Comparison of ENCODE assay signal across 2 cellular contexts in genomic region chr3:12560505-12561188, GRCh38.
TF ChIP-seq lines count a peak whose summit lies in the region.

No MANE protein-coding gene starts in this region.

TF ChIP-seq in HEK293, 187 proteins besides CTCF, POLR2A, EP300 and RAD21:
- TF ChIP-seq KLF7 (tag by site-specific recombination; IDR thresholded peaks at IDR 0.05; ENCODE audit: borderline replicate concordance) = no peak
- TF ChIP-seq GFI1B (tag by site-specific recombination; IDR thresholded peaks at IDR 0.05) = 0 out of 2 replicates have a peak, but pooled peaks have one; percentile 18
- TF ChIP-seq, protein P1, sequence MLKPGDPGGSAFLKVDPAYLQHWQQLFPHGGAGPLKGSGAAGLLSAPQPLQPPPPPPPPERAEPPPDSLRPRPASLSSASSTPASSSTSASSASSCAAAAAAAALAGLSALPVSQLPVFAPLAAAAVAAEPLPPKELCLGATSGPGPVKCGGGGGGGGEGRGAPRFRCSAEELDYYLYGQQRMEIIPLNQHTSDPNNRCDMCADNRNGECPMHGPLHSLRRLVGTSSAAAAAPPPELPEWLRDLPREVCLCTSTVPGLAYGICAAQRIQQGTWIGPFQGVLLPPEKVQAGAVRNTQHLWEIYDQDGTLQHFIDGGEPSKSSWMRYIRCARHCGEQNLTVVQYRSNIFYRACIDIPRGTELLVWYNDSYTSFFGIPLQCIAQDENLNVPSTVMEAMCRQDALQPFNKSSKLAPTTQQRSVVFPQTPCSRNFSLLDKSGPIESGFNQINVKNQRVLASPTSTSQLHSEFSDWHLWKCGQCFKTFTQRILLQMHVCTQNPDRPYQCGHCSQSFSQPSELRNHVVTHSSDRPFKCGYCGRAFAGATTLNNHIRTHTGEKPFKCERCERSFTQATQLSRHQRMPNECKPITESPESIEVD (tag by site-specific recombination; IDR thresholded peaks at IDR 0.05) = no peak
- TF ChIP-seq ZNF394 (tag by site-specific recombination; IDR thresholded peaks at IDR 0.05; ENCODE audit: borderline replicate concordance) = no peak
- no peak for TF ChIP-seq ZNF274 (IDR thresholded peaks at IDR 0.05; ENCODE audit: low read length)
- TF ChIP-seq ZNF274 (tag by site-specific recombination; IDR thresholded peaks at IDR 0.05; ENCODE audit: borderline replicate concordance) = no peak
- peak; percentile 52; the same call in 1 of the 2 replicates for TF ChIP-seq ZNF600 (tag by site-specific recombination; IDR thresholded peaks at IDR 0.05)
- no peak for TF ChIP-seq ZBTB26 (tag by site-specific recombination; optimal IDR thresholded peaks at IDR 0.05)
- no peak for TF ChIP-seq ZNF184 (tag by site-specific recombination; IDR thresholded peaks at IDR 0.05)
- no peak for TF ChIP-seq ZFP41 (tag by site-specific recombination; IDR thresholded peaks at IDR 0.05; ENCODE audit: borderline replicate concordance)

TF ChIP-seq in HepG2, 621 proteins besides CTCF, POLR2A, EP300 and RAD21:
- TF ChIP-seq, protein P2, sequence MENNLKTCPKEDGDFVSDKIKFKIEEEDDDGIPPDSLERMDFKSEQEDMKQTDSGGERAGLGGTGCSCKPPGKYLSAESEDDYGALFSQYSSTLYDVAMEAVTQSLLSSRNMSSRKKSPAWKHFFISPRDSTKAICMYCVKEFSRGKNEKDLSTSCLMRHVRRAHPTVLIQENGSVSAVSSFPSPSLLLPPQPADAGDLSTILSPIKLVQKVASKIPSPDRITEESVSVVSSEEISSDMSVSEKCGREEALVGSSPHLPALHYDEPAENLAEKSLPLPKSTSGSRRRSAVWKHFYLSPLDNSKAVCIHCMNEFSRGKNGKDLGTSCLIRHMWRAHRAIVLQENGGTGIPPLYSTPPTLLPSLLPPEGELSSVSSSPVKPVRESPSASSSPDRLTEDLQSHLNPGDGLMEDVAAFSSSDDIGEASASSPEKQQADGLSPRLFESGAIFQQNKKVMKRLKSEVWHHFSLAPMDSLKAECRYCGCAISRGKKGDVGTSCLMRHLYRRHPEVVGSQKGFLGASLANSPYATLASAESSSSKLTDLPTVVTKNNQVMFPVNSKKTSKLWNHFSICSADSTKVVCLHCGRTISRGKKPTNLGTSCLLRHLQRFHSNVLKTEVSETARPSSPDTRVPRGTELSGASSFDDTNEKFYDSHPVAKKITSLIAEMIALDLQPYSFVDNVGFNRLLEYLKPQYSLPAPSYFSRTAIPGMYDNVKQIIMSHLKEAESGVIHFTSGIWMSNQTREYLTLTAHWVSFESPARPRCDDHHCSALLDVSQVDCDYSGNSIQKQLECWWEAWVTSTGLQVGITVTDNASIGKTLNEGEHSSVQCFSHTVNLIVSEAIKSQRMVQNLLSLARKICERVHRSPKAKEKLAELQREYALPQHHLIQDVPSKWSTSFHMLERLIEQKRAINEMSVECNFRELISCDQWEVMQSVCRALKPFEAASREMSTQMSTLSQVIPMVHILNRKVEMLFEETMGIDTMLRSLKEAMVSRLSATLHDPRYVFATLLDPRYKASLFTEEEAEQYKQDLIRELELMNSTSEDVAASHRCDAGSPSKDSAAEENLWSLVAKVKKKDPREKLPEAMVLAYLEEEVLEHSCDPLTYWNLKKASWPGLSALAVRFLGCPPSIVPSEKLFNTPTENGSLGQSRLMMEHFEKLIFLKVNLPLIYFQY (CRISPR knock-in tag; IDR thresholded peaks at IDR 0.05; ENCODE audit: borderline replicate concordance) = no peak
- TF ChIP-seq, protein P3, sequence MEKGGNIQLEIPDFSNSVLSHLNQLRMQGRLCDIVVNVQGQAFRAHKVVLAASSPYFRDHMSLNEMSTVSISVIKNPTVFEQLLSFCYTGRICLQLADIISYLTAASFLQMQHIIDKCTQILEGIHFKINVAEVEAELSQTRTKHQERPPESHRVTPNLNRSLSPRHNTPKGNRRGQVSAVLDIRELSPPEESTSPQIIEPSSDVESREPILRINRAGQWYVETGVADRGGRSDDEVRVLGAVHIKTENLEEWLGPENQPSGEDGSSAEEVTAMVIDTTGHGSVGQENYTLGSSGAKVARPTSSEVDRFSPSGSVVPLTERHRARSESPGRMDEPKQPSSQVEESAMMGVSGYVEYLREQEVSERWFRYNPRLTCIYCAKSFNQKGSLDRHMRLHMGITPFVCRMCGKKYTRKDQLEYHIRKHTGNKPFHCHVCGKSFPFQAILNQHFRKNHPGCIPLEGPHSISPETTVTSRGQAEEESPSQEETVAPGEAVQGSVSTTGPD (CRISPR knock-in tag; IDR thresholded peaks at IDR 0.05) = no peak
- no peak for TF ChIP-seq PRMT3 (CRISPR knock-in tag; IDR thresholded peaks at IDR 0.05; ENCODE audit: borderline replicate concordance, low read depth)
- TF ChIP-seq ZFY (CRISPR knock-in tag; IDR thresholded peaks at IDR 0.05) = no peak
- no peak for TF ChIP-seq ZNF589 (CRISPR knock-in tag; conservative IDR thresholded peaks at IDR 0.05)
- no peak for TF ChIP-seq MAZ (IDR thresholded peaks at IDR 0.05; ENCODE audit: borderline replicate concordance, low read depth, low read length)
- TF ChIP-seq MAZ (CRISPR knock-in tag; IDR thresholded peaks at IDR 0.05; ENCODE audit: low read depth) = no peak
- TF ChIP-seq RCOR2 (CRISPR knock-in tag; IDR thresholded peaks at IDR 0.05) = no peak
- no peak for TF ChIP-seq MTA3 (CRISPR knock-in tag; IDR thresholded peaks at IDR 0.05)
- TF ChIP-seq ZNF224 (CRISPR knock-in tag; IDR thresholded peaks at IDR 0.05) = no peak
- TF ChIP-seq, protein P4, sequence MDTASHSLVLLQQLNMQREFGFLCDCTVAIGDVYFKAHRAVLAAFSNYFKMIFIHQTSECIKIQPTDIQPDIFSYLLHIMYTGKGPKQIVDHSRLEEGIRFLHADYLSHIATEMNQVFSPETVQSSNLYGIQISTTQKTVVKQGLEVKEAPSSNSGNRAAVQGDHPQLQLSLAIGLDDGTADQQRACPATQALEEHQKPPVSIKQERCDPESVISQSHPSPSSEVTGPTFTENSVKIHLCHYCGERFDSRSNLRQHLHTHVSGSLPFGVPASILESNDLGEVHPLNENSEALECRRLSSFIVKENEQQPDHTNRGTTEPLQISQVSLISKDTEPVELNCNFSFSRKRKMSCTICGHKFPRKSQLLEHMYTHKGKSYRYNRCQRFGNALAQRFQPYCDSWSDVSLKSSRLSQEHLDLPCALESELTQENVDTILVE (CRISPR knock-in tag; IDR thresholded peaks at IDR 0.05) = no peak
- TF ChIP-seq GATA4 (IDR thresholded peaks at IDR 0.05; ENCODE audit: borderline replicate concordance, low read depth) = no peak
- TF ChIP-seq, protein P5, sequence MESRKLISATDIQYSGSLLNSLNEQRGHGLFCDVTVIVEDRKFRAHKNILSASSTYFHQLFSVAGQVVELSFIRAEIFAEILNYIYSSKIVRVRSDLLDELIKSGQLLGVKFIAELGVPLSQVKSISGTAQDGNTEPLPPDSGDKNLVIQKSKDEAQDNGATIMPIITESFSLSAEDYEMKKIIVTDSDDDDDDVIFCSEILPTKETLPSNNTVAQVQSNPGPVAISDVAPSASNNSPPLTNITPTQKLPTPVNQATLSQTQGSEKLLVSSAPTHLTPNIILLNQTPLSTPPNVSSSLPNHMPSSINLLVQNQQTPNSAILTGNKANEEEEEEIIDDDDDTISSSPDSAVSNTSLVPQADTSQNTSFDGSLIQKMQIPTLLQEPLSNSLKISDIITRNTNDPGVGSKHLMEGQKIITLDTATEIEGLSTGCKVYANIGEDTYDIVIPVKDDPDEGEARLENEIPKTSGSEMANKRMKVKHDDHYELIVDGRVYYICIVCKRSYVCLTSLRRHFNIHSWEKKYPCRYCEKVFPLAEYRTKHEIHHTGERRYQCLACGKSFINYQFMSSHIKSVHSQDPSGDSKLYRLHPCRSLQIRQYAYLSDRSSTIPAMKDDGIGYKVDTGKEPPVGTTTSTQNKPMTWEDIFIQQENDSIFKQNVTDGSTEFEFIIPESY (CRISPR knock-in tag; IDR thresholded peaks at IDR 0.05) = no peak
- TF ChIP-seq, protein P6, sequence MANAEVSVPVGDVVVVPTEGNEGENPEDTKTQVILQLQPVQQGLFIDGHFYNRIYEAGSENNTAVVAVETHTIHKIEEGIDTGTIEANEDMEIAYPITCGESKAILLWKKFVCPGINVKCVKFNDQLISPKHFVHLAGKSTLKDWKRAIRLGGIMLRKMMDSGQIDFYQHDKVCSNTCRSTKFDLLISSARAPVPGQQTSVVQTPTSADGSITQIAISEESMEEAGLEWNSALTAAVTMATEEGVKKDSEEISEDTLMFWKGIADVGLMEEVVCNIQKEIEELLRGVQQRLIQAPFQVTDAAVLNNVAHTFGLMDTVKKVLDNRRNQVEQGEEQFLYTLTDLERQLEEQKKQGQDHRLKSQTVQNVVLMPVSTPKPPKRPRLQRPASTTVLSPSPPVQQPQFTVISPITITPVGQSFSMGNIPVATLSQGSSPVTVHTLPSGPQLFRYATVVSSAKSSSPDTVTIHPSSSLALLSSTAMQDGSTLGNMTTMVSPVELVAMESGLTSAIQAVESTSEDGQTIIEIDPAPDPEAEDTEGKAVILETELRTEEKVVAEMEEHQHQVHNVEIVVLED (CRISPR knock-in tag; IDR thresholded peaks at IDR 0.05; ENCODE audit: borderline replicate concordance) = no peak
- TF ChIP-seq TFE3 (CRISPR knock-in tag; IDR thresholded peaks at IDR 0.05) = no peak
- TF ChIP-seq, protein P7, sequence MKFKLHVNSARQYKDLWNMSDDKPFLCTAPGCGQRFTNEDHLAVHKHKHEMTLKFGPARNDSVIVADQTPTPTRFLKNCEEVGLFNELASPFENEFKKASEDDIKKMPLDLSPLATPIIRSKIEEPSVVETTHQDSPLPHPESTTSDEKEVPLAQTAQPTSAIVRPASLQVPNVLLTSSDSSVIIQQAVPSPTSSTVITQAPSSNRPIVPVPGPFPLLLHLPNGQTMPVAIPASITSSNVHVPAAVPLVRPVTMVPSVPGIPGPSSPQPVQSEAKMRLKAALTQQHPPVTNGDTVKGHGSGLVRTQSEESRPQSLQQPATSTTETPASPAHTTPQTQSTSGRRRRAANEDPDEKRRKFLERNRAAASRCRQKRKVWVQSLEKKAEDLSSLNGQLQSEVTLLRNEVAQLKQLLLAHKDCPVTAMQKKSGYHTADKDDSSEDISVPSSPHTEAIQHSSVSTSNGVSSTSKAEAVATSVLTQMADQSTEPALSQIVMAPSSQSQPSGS (CRISPR knock-in tag; IDR thresholded peaks at IDR 0.05) = no peak
- TF ChIP-seq MEIS2 (CRISPR knock-in tag; IDR thresholded peaks at IDR 0.05) = no peak
- TF ChIP-seq ZNF138 (CRISPR knock-in tag; IDR thresholded peaks at IDR 0.05; ENCODE audit: low read depth) = no peak
- TF ChIP-seq ZNF431 (CRISPR knock-in tag; IDR thresholded peaks at IDR 0.05; ENCODE audit: borderline replicate concordance, low read depth) = no peak
